Comparison of ENCODE assay signal across 21 cellular contexts in the genomic region with DNA sequence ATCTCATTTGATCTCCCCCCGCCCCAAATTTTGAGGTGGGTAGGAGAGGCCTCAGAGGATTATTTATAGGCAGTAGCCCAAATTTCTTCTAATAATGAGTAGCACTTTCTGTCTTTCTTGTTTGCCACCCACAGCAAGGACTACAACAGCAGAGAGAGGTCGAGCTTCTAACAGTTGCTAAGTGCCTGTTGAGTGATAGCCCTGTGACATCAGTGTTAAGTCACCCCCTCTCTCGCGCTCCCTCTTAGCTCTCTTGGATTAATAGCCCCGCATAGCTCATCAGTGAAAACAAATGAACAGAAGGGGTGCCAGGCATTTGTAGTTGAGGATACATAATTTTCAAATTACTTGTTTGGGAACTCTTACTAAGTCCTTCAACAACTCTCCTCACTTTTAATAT. TPM values are rescaled to one million over a fixed set of nuclear protein-coding genes. Genes with fewer than 3 reads are reported as not detected.
DNase-seq lines count a peak whose midpoint lies in the region; ATAC-seq, FAIRE-seq and TF ChIP-seq lines count a peak whose summit lies in the region.
"Had no signal": no experiment of that assay in that cellular context is flagged by ENCODE, and none has a peak within 500 bp of the region (broad histone marks: within the 10 kb centered on the region; RNA-seq: fewer than 3 reads in every experiment).

No MANE protein-coding gene starts in this region.

- H3K27ac ChIP-seq in heart left ventricle (no peak overlapping the region), IMR-90 (ENCODE audit: insufficient read depth, low read length) (no peak overlapping the region), pancreas (no peak overlapping the region)

- H2BK15ac ChIP-seq in IMR-90 (ENCODE audit: low read depth, low read length), result no peak overlapping the region

- no peak overlapping the region for H3K9ac ChIP-seq in IMR-90 (ENCODE audit: low read depth, low read length)
- no peak overlapping the region for H3K9ac ChIP-seq in endocrine pancreas (ENCODE audit: control insufficient read depth, insufficient read depth, low read length)

- TF ChIP-seq POLR2A in heart left ventricle (IDR thresholded peaks at IDR 0.05) (no peak), IMR-90 (IDR thresholded peaks at IDR 0.05; ENCODE audit: low read depth, low read length) (no peak)

- no TSS peak for BruUV-seq in IMR-90 (replicated peaks; lab: Mats Ljungman, UMichigan)

- H3K27me3 ChIP-seq in heart left ventricle, result peaks cover 9 to 87% (median 40%) of the 10 kb centered on the region in 9 donors
- H3K27me3 ChIP-seq in IMR-90 (ENCODE audit: control insufficient read depth, insufficient read depth, low read length), result peaks cover 47% of the 10 kb centered on the region
- H3K27me3 ChIP-seq in endocrine pancreas (ENCODE audit: control insufficient read depth, insufficient read depth, low read length), result no peaks in the 10 kb centered on the region
- peaks cover 0 to 31% (median 3%) of the 10 kb centered on the region in 4 donors for H3K27me3 ChIP-seq in pancreas

- H4K5ac ChIP-seq in IMR-90 (ENCODE audit: low read depth, low read length), result no peak overlapping the region

- ATAC-seq in heart left ventricle, result peak in 3 of 4 donors; percentile 50 to 59 (median 56)
- no peak for ATAC-seq in IMR-90 (ENCODE audit: low read depth)
- ATAC-seq in pancreas, result peak in 3 of 4 donors; percentile 21 to 76 (median 66)
- ATAC-seq in HG02970 (IDR thresholded peaks at IDR 0.05; ENCODE audit: low FRiP score, unreplicated experiment), result no peak

- H3K36me3 Mint-ChIP-seq in endothelial cell (ENCODE audit: low read depth, unreplicated experiment), result no peaks in the 10 kb centered on the region

- H3K4me3 ChIP-seq in heart left ventricle (no peak overlapping the region), IMR-90 (ENCODE audit: insufficient read depth, low read depth, low read length) (no peak overlapping the region), endocrine pancreas (ENCODE audit: control insufficient read depth, insufficient read depth, low read length) (peak overlapping the region; percentile 36), pancreas (no peak overlapping the region)

- no peaks in the 10 kb centered on the region; the same call in 1 of the 2 replicates for H4K20me1 ChIP-seq in IMR-90 (ENCODE audit: insufficient read depth, low read length)

- no peak overlapping the region for H3K27ac Mint-ChIP-seq in endothelial cell (ENCODE audit: unreplicated experiment)

- dilution Hi-C loops in IMR-90 (cut with HindIII; ENCODE audit: low sequenced_read_pairs, unreplicated experiment), result loop anchor here (25.0 kb wide), 1 partner anchor 437 kb away; the partner anchor contains the start of gene STX16

- no peak overlapping the region for H3K18ac ChIP-seq in IMR-90 (ENCODE audit: low read depth, low read length)

- H3K4me1 ChIP-seq in heart left ventricle, result peaks cover 0 to 13% (median 0%) of the 10 kb centered on the region in 12 donors
- H3K4me1 ChIP-seq in IMR-90 (ENCODE audit: control insufficient read depth, insufficient read depth, low read length), result no peaks in the 10 kb centered on the region
- H3K4me1 ChIP-seq in endocrine pancreas (ENCODE audit: control insufficient read depth, insufficient read depth, low read length), result peaks cover 6% of the 10 kb centered on the region
- no peaks in the 10 kb centered on the region for H3K4me1 ChIP-seq in pancreas

- H3K56ac ChIP-seq in IMR-90 (ENCODE audit: extremely low read depth, insufficient read depth, low read length), result no peak overlapping the region

- no peak overlapping the region for H3K4me2 ChIP-seq in IMR-90 (ENCODE audit: low read depth, low read length)

- no peaks in the 10 kb centered on the region for H3K9me3 Mint-ChIP-seq in endothelial cell (ENCODE audit: unreplicated experiment)

- no peak overlapping the region for H4K8ac ChIP-seq in IMR-90 (ENCODE audit: low read depth in 2 of 2, low read length in 2 of 2)

- FAIRE-seq in pancreas (lab: Jason Lieb, UNC), result no peak
- FAIRE-seq: GM12892, GM18507, H1 had no signal

- WGBS in heart left ventricle, 4 donors, result 30 to 37% (median 34%) methylated on average over 5 of the region's 5 CpGs
- 20% methylated on average over 1 of the region's 5 CpGs; no CpG with 5 or more reads in 1 of the 2 experiments for WGBS in IMR-90 (ENCODE audit: extremely low coverage in 2 of 2, insufficient read length in 1 of 2), 2 experiments
- WGBS in pancreas, 2 donors, result 28 to 44% methylated on average over 5 of the region's 5 CpGs

- no peaks in the 10 kb centered on the region for H3K79me1 ChIP-seq in IMR-90 (ENCODE audit: low read depth in 1 of 2, low read length in 2 of 2)

- peaks cover 13% of the 10 kb centered on the region for H3K4me1 Mint-ChIP-seq in endothelial cell (ENCODE audit: unreplicated experiment)

- no peak overlapping the region for H2AK9ac ChIP-seq in IMR-90 (replicated peaks; ENCODE audit: low read depth, low read length, poor library complexity)

- no peaks in the 10 kb centered on the region for H3K9me1 ChIP-seq in IMR-90 (ENCODE audit: insufficient read depth, low read length)

- no peak for TF ChIP-seq CTCF in heart left ventricle (IDR thresholded peaks at IDR 0.05)
- TF ChIP-seq CTCF in IMR-90 (conservative IDR thresholded peaks at IDR 0.05; ENCODE audit: low read depth, low read length), result no peak
- no peak for TF ChIP-seq CTCF in pancreas (IDR thresholded peaks at IDR 0.05)
- no peak for TF ChIP-seq CTCF in endothelial cell (IDR thresholded peaks at IDR 0.05; ENCODE audit: unreplicated experiment)

- H3K4me3 Mint-ChIP-seq in endothelial cell (ENCODE audit: unreplicated experiment), result no peak overlapping the region
- H3K4me3 Mint-ChIP-seq: CD8-positive, alpha-beta memory T cell had no signal

- H2AK5ac ChIP-seq in IMR-90 (ENCODE audit: low read depth, low read length), result no peak overlapping the region

- H3K36me3 ChIP-seq in heart left ventricle (no peaks in the 10 kb centered on the region), IMR-90 (ENCODE audit: control insufficient read depth, insufficient read depth, low read length) (no peaks in the 10 kb centered on the region), endocrine pancreas (ENCODE audit: control insufficient read depth, insufficient read depth, low read length) (no peaks in the 10 kb centered on the region), pancreas (no peaks in the 10 kb centered on the region)

- CTCF ChIA-PET in IMR-90 (lab: Yijun Ruan, JAX), result interaction anchor here (0.6 to 1.0 kb wide), 2 partner anchors 11 to 466 kb away, joined by 4 read pairs; no protein-coding TSS in a partner anchor

- in situ Hi-C loops in IMR-90 (cut with MboI; ENCODE audit: low sequenced_read_pairs), result loop anchor here (10.0 to 25.0 kb wide), 2 partner anchors 630 to 812 kb away; partner anchors contain the start of genes ATP5F1E, GNAS, GNAS-AS1 and PRELID3B

- DNase-seq in heart left ventricle (no peak), cardiac septum (ENCODE audit: low spot score) (no peak), IMR-90 (peak; percentile 35), pancreas (no peak), endothelial cell (ENCODE audit: low spot score) (no peak), DMS 273 treated with DMSO at 0.1 percent for 48 hours (lab: John Stamatoyannopoulos, UW) (no peak)
- DNase-seq: C1 segment of cervical spinal cord; CD8-positive, alpha-beta memory T cell; NCI-H1436 treated with DMSO at 0.1 percent for 48 hours; NCI-H2029; NCI-H446 treated with DMSO at 0.1 percent for 48 hours; NCI-H774; RPMI8226 had no signal

- peaks cover 16% of the 10 kb centered on the region for H3K27me3 Mint-ChIP-seq in endothelial cell (ENCODE audit: unreplicated experiment)

- no peak overlapping the region for H3K4ac ChIP-seq in IMR-90 (ENCODE audit: low read depth, low read length)

- H3K23ac ChIP-seq in IMR-90 (ENCODE audit: low read depth, low read length), result no peak overlapping the region

- H2BK120ac ChIP-seq in IMR-90 (ENCODE audit: low read depth, low read length), result no peak overlapping the region

- no peak for TF ChIP-seq RAD21 in IMR-90 (IDR thresholded peaks at IDR 0.05; ENCODE audit: low read length)

- no peak overlapping the region for H2BK5ac ChIP-seq in IMR-90 (ENCODE audit: low read depth, low read length, poor library complexity, severe bottlenecking)

- no peak overlapping the region for H3K14ac ChIP-seq in IMR-90 (replicated peaks; ENCODE audit: low read depth, low read length)

- H3K9me3 ChIP-seq in heart left ventricle (no peaks in the 10 kb centered on the region), IMR-90 (ENCODE audit: control insufficient read depth, insufficient read depth, low read length) (peaks cover 2% of the 10 kb centered on the region; the same call in 1 of the 2 replicates), endocrine pancreas (ENCODE audit: control insufficient read depth, low read length) (no peaks in the 10 kb centered on the region), pancreas (no peaks in the 10 kb centered on the region)

- no peak overlapping the region for H2BK20ac ChIP-seq in IMR-90 (ENCODE audit: low read depth, low read length)

- intact Hi-C loops in heart left ventricle (cut with DNase I), result no loop called here
- intact Hi-C loops in cardiac septum (cut with DNase I), result no loop called here
- intact Hi-C loops in IMR-90 (cut with micrococcal nuclease), result no loop called here
- intact Hi-C loops in pancreas (cut with DNase I), result no loop called here

- no peak overlapping the region for H4K91ac ChIP-seq in IMR-90 (ENCODE audit: insufficient read depth, low read depth, low read length)

- H2AFZ ChIP-seq in IMR-90 (replicated peaks; ENCODE audit: low read length, poor library complexity), result no peak overlapping the region

- POLR2A ChIA-PET in IMR-90 (lab: Charles Lee; ENCODE audit: unreplicated experiment), result no interaction called here

TF ChIP-seq in IMR-90, 13 proteins besides CTCF, POLR2A, EP300 and RAD21:
- TF ChIP-seq MAZ (IDR thresholded peaks at IDR 0.05; ENCODE audit: borderline replicate concordance, low read depth, low read length) (no peak), MXI1 (IDR thresholded peaks at IDR 0.05; ENCODE audit: borderline replicate concordance, low read depth, low read length) (no peak), RFX5 (IDR thresholded peaks at IDR 0.05; ENCODE audit: low read depth, low read length) (no peak), FOS (IDR thresholded peaks at IDR 0.05; ENCODE audit: low read depth, low read length) (no peak), MAFK (IDR thresholded peaks at IDR 0.05; ENCODE audit: low read depth, low read length) (no peak), BHLHE40 (IDR thresholded peaks at IDR 0.05; ENCODE audit: low read depth, low read length) (no peak), RCOR1 (IDR thresholded peaks at IDR 0.05; ENCODE audit: insufficient replicate concordance, low read length) (no peak), SMC3 (IDR thresholded peaks at IDR 0.05; ENCODE audit: low read depth, low read length) (no peak)

RNA-seq across cellular contexts. Expression of gene ANKRD60, which starts 3.5 kb away (rescaled TPM):
- not detected for total RNA-seq in heart left ventricle
- polyA plus RNA-seq in heart left ventricle, result not detected
- not detected for total RNA-seq in cardiac septum
- total RNA-seq in IMR-90 (2012; rRNA removed), result not detected in 2 replicates
- polyA plus RNA-seq in IMR-90 (2012; rRNA removed), result not detected in 2 replicates
- not detected in 2 replicates for polyA plus RNA-seq in IMR-90 (2012; cell fraction: cytosol; rRNA removed)
- polyA plus RNA-seq in IMR-90 (2012; cell fraction: nucleus; rRNA removed; ENCODE audit: low replicate concordance), result not detected in 2 replicates
- not detected for total RNA-seq in pancreas
- polyA plus RNA-seq in pancreas, result not detected
- not detected for total RNA-seq in endothelial cell (ENCODE audit: unreplicated experiment)
- total RNA-seq: A673; CD8-positive, alpha-beta memory T cell; H1; HT-29; MCF 10A had no signal
- polyA plus RNA-seq: CD8-positive, alpha-beta memory T cell; H1 had no signal

Comparison
In these comparisons a context has a peak if more than half of its experiments do, and no peak if none do; other contexts are left out.
1. ATAC-seq: peak in heart left ventricle (3 of 4) and pancreas (3 of 4); none in IMR-90 (single experiment) and HG02970 (single experiment).